ENCODE assay signal across 8 cellular contexts in the genomic region with DNA sequence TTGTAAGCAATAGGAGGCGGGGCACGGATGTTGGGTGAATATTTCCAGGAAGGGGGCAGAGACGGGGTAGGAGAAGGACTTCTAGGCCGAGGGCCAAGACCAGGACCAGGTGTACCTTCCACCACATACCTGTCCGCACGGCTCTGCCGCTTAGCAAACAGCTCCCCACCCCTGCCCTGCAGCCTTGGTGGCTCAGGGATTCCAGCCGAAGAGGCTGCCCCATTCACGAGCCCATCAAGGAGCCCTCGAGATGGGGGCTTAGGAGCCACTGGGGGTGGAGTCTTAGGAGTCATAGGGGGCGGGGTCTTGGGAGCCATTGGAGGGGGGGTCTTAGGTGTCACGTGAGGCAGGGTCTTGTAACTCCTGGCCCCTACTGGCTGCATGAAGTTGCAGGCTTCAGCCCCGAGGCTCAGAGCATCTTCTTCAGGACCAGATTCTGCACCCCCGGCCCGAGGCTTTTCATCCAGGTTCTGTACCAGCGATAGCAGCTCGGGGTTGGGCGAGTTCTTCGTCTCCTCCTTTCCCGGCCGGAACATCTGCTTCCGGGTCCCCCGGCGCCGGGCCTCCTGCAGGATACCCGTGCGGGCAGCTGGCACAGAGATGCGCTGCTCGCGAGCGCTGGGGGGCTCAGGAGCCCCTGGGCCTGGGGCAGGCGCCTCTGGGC.
DNase-seq lines count a peak whose midpoint lies in the region; ATAC-seq, FAIRE-seq and TF ChIP-seq lines count a peak whose summit lies in the region.

No MANE protein-coding gene starts in this region.

- TF ChIP-seq CTCF in GM06990 (IDR thresholded peaks at IDR 0.05; ENCODE audit: insufficient read depth, low read length, poor library complexity, severe bottlenecking): no peak

- FAIRE-seq in GM19239 (lab: Jason Lieb, UNC): no peak

- no peak for ATAC-seq in GM21528 (IDR thresholded peaks at IDR 0.05; ENCODE audit: low FRiP score, unreplicated experiment)

- no peak for DNase-seq in GM06990 (ENCODE audit: extremely low read depth, insufficient read length)
- peak; percentile 68 for DNase-seq in NCI-H82 treated with DMSO at 0.1 percent for 48 hours (lab: John Stamatoyannopoulos, UW; ENCODE audit: unreplicated experiment)
- DNase-seq in kidney tubule cell (ENCODE audit: low spot score): peak; percentile 45
- DNase-seq in stimulated activated CD4-positive, alpha-beta T cell treated with anti-CD3 and anti-CD28 coated beads, Interleukin-2, amount 100 ng/mL, for 48 hours: peak; percentile 12 to 35
- DNase-seq in GM19239 (ENCODE audit: insufficient read length, low spot score): no peak
- no peak for DNase-seq in NOMO-1 treated with DMSO at 0.1 percent for 48 hours (lab: John Stamatoyannopoulos, UW; ENCODE audit: unreplicated experiment)

- peak overlapping the region; percentile 59 for H3K4me3 ChIP-seq in GM06990 (replicated peaks; ENCODE audit: low read depth, low read length)

- no peaks in the 10 kb centered on the region for H3K36me3 ChIP-seq in GM06990 (ENCODE audit: control insufficient read depth, insufficient read depth, low read length)

- peak overlapping the region; percentile 25 for H3K27ac ChIP-seq in cingulate gyrus (ENCODE audit: low read depth, low read length)

- no peaks in the 10 kb centered on the region for H3K27me3 ChIP-seq in GM06990 (replicated peaks; ENCODE audit: control insufficient read depth, insufficient read depth, low read length)

Comparison
In these comparisons a context has a peak if more than half of its experiments do, and no peak if none do; other contexts are left out.
1. DNase-seq: peak in NCI-H82 treated with DMSO at 0.1 percent for 48 hours (single experiment), kidney tubule cell (single experiment) and stimulated activated CD4-positive, alpha-beta T cell treated with anti-CD3 and anti-CD28 coated beads, Interleukin-2, amount 100 ng/mL, for 48 hours (2 of 2); none in GM06990 (single experiment), GM19239 (single experiment) and NOMO-1 treated with DMSO at 0.1 percent for 48 hours (single experiment).